In the genomic region with DNA sequence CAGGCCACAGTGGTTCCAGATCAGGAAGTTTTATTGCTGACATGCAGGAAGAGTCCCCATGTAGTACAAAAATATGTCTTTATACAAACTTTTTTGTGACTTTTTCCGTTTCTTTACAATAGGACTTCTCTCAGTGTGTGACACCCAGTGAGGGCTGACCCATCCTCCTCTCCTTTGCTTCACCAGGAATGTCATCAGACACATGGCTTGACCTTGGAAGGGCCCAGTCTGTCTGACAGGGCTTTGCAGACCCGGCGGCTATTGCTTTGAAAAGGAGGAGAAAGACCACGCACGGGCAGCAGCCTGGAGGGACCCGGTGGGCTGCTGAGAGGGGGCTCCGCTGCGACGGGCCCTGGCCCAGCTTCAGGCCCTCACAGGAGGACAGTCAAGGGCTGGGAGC, we compare ENCODE assay signal across 22 cellular contexts. TPM values are rescaled to one million over a fixed set of nuclear protein-coding genes. Genes with fewer than 3 reads are reported as not detected.
DNase-seq lines count a peak whose midpoint lies in the region; ATAC-seq, FAIRE-seq and TF ChIP-seq lines count a peak whose summit lies in the region.
"Had no signal": no experiment of that assay in that cellular context is flagged by ENCODE, and none has a peak within 500 bp of the region (broad histone marks: within the 10 kb centered on the region; RNA-seq: fewer than 3 reads in every experiment).

No MANE protein-coding gene starts in this region.

- WGBS in heart right ventricle, 2 donors = 71 to 84% methylated on average over 9 of the region's 9 CpGs
- WGBS in testis, 2 donors = 61 to 85% methylated on average over 9 of the region's 9 CpGs

- no peak overlapping the region for H3K27ac ChIP-seq in right atrium auricular region
- H3K27ac ChIP-seq in heart right ventricle = peak overlapping the region in 6 of 10 donors; percentile 31 to 76 (median 69)
- peak overlapping the region in 1 of 2 donors; percentile 1 for H3K27ac ChIP-seq in testis
- H3K27ac ChIP-seq: prostate gland had no signal

- ATAC-seq in Right ventricle myocardium inferior (peak; percentile 41), heart right ventricle (peak in 3 of 8 donors; percentile 11 to 24 (median 13))
- ATAC-seq: natural killer cell treated with Interleukin-12 subunit alpha and Interleukin-12 subunit beta and Interleukin-15 and Interleukin-18, amount 100 ng/mL, for 72 hours had no signal

- TF ChIP-seq POLR2A in testis (IDR thresholded peaks at IDR 0.05) = no peak
- no peak for TF ChIP-seq POLR2A in GM12891 (IDR thresholded peaks at IDR 0.05; ENCODE audit: low read depth, low read length)

- FAIRE-seq in GM12891 (lab: Jason Lieb, UNC) = no peak
- FAIRE-seq: urothelium cell line had no signal

- intact Hi-C loops in Right ventricle myocardium inferior (cut with DNase I) = no loop called here
- intact Hi-C loops in heart right ventricle (cut with DNase I) = loop anchor here in 2 of 10 donors (5.0 kb wide), 1 partner anchor 83 kb away; no protein-coding TSS in a partner anchor
- intact Hi-C loops in testis (cut with DNase I; ENCODE audit: low total_unique reads) = no loop called here

- H3K4me1 ChIP-seq in right atrium auricular region = peaks cover 0 to 40% of the 10 kb centered on the region in 2 donors
- peaks cover 2 to 39% (median 26%) of the 10 kb centered on the region in 9 donors for H3K4me1 ChIP-seq in heart right ventricle
- peaks cover 22% of the 10 kb centered on the region for H3K4me1 ChIP-seq in testis
- H3K4me1 ChIP-seq: prostate gland had no signal

- H3K4me3 ChIP-seq in right atrium auricular region (no peak overlapping the region), heart right ventricle (no peak overlapping the region), testis (no peak overlapping the region), H7 (ENCODE audit: insufficient read depth, low read depth, low read length) (no peak overlapping the region)
- H3K4me3 ChIP-seq: prostate gland had no signal

- H3K9me3 ChIP-seq in right atrium auricular region (no peaks in the 10 kb centered on the region), heart right ventricle (no peaks in the 10 kb centered on the region), testis (no peaks in the 10 kb centered on the region)
- H3K9me3 ChIP-seq: prostate gland had no signal

- TF ChIP-seq CTCF in right atrium auricular region (IDR thresholded peaks at IDR 0.05) (no peak), heart right ventricle (IDR thresholded peaks at IDR 0.05) (no peak), testis (IDR thresholded peaks at IDR 0.05) (no peak)

- H3K27me3 ChIP-seq in right atrium auricular region = no peaks in the 10 kb centered on the region
- no peaks in the 10 kb centered on the region for H3K27me3 ChIP-seq in heart right ventricle
- no peaks in the 10 kb centered on the region for H3K27me3 ChIP-seq in testis
- H3K27me3 ChIP-seq in H7 (ENCODE audit: control insufficient read depth, insufficient read depth, low read length) = no peaks in the 10 kb centered on the region

- H3K36me3 ChIP-seq in right atrium auricular region = peaks cover 29% of the 10 kb centered on the region
- peaks cover 0 to 55% (median 15%) of the 10 kb centered on the region in 9 donors for H3K36me3 ChIP-seq in heart right ventricle
- no peaks in the 10 kb centered on the region for H3K36me3 ChIP-seq in testis (ENCODE audit: low read depth, missing control alignments)
- peaks cover 10% of the 10 kb centered on the region for H3K36me3 ChIP-seq in H7 (replicated peaks; ENCODE audit: control insufficient read depth, insufficient read depth, low read length)
- H3K36me3 ChIP-seq: prostate gland had no signal

- DNase-seq in Right ventricle myocardium inferior (ENCODE audit: missing footprints) = no peak
- DNase-seq in right atrium auricular region (ENCODE audit: low spot score) = no peak
- no peak for DNase-seq in heart right ventricle
- DNase-seq in testis = peak; percentile 41
- DNase-seq in GM12891 (ENCODE audit: insufficient read length, low spot score) = no peak
- DNase-seq in H7 = no peak
- DNase-seq: ACHN; activated CD8-positive, alpha-beta memory T cell treated with anti-CD3 and anti-CD28 coated beads for 24 hours; activated naive CD4-positive, alpha-beta T cell treated with anti-CD3 and anti-CD28 coated beads for 36 hours; activated T-cell treated with anti-CD3 and anti-CD28 coated beads, Interleukin-2, amount 50 U/mL, for 48 hours; central memory CD4-positive, alpha-beta T cell; head of caudate nucleus; KG1; midbrain; MV-4-11; NCI-H187; NCI-H226; NCI-H774; SW 1271 had no signal

TF ChIP-seq in GM12891, 5 proteins besides CTCF, POLR2A, EP300 and RAD21:
- TF ChIP-seq TAF1 (IDR thresholded peaks at IDR 0.05; ENCODE audit: low read depth, low read length) (no peak), PAX5 (IDR thresholded peaks at IDR 0.05; ENCODE audit: insufficient read depth, low read length, severe bottlenecking) (no peak), SPI1 (IDR thresholded peaks at IDR 0.05; ENCODE audit: low read depth, low read length) (no peak), POLR2AphosphoS5 (IDR thresholded peaks at IDR 0.05; ENCODE audit: low read depth, low read length) (no peak), POU2F2 (IDR thresholded peaks at IDR 0.05; ENCODE audit: low read depth, low read length) (no peak)

RNA-seq across cellular contexts. Expression of a gene that starts 16.2 kb away (rescaled TPM):
- total RNA-seq in Right ventricle myocardium inferior = 10.9 TPM
- total RNA-seq in right atrium auricular region = 10 to 100 TPM; 24.6 to 45.8 TPM
- 10 to 100 TPM in 3 of 10 donors, 1 to 10 TPM in 7; 4.6 to 16.0 (median 6.8) TPM for total RNA-seq in heart right ventricle
- polyA plus RNA-seq in heart right ventricle = 10 to 100 TPM; 25.2 to 38.9 TPM
- 10 to 100 TPM in 1 of 2 donors, 1 to 10 TPM in 1; 9.1 to 19.4 TPM for total RNA-seq in testis
- polyA plus RNA-seq in testis (ENCODE audit: insufficient read depth, low read depth, low replicate concordance) = 9.6 TPM
- polyA plus RNA-seq in GM12891 (2012; ENCODE audit: low read depth, missing spikeins) = 7.6 TPM
- 61.4 and 87.2 TPM in 2 replicates for total RNA-seq in H7 (2014; rRNA removed; shearing (Covaris generic))

RNA-seq across cellular contexts. Expression of a gene that starts 33.4 kb away (rescaled TPM):
- 1.6 TPM for total RNA-seq in Right ventricle myocardium inferior
- 1 to 10 TPM; 1.2 to 1.4 TPM for total RNA-seq in right atrium auricular region
- total RNA-seq in heart right ventricle = 1 to 10 TPM; 1.1 to 3.3 (median 1.7) TPM
- polyA plus RNA-seq in heart right ventricle = 1 to 10 TPM in 1 of 2 donors, under 1 TPM in 1; 0.58 to 4.8 TPM
- total RNA-seq in testis = 10 to 100 TPM in 1 of 2 donors, 1 to 10 TPM in 1; 6.8 to 12.8 TPM
- polyA plus RNA-seq in testis (ENCODE audit: insufficient read depth, low read depth, low replicate concordance) = 14.9 TPM
- polyA plus RNA-seq in GM12891 (2012; ENCODE audit: low read depth, missing spikeins) = 11.7 TPM
- 4.7 and 4.8 TPM in 2 replicates for total RNA-seq in H7 (2014; rRNA removed; shearing (Covaris generic))

RNA-seq across cellular contexts. Expression of a gene that starts 46.1 kb away (rescaled TPM):
- total RNA-seq in Right ventricle myocardium inferior (77.9 TPM), right atrium auricular region (10 to 100 TPM; 50.5 to 74.7 TPM), heart right ventricle (10 to 100 TPM; 45.2 to 81.6 (median 60.8) TPM), testis (100 to 1,000 TPM; 140 to 159 TPM)
- polyA plus RNA-seq in heart right ventricle (10 to 100 TPM; 15.5 to 29.3 TPM), testis (ENCODE audit: insufficient read depth, low read depth, low replicate concordance) (126 TPM)
- 19.9 TPM for polyA plus RNA-seq in GM12891 (2012; ENCODE audit: low read depth, missing spikeins)
- total RNA-seq in H7 (2014; rRNA removed; shearing (Covaris generic)) = 25.0 and 25.6 TPM in 2 replicates

RNA-seq across cellular contexts. Expression of a gene that starts 58.1 kb away (rescaled TPM):
- total RNA-seq in Right ventricle myocardium inferior (59.3 TPM), right atrium auricular region (10 to 100 TPM; 55.3 to 59.9 TPM), heart right ventricle (10 to 100 TPM; 35.2 to 69.6 (median 44.7) TPM), testis (100 to 1,000 TPM in 1 of 2 donors, 10 to 100 TPM in 1; 73.6 to 106 TPM)
- polyA plus RNA-seq in heart right ventricle (10 to 100 TPM; 78.4 to 82.6 TPM), testis (ENCODE audit: insufficient read depth, low read depth, low replicate concordance) (69.1 TPM)
- 47.3 TPM for polyA plus RNA-seq in GM12891 (2012; ENCODE audit: low read depth, missing spikeins)
- total RNA-seq in H7 (2014; rRNA removed; shearing (Covaris generic)) = 14.4 and 14.5 TPM in 2 replicates

Comparison
In these comparisons a context has a peak if more than half of its experiments do, and no peak if none do; other contexts are left out.
1. H3K27ac ChIP-seq: peak in heart right ventricle (6 of 10); none in right atrium auricular region (0 of 2).